32 cellular contexts compared by ENCODE assay signal in the genomic region with DNA sequence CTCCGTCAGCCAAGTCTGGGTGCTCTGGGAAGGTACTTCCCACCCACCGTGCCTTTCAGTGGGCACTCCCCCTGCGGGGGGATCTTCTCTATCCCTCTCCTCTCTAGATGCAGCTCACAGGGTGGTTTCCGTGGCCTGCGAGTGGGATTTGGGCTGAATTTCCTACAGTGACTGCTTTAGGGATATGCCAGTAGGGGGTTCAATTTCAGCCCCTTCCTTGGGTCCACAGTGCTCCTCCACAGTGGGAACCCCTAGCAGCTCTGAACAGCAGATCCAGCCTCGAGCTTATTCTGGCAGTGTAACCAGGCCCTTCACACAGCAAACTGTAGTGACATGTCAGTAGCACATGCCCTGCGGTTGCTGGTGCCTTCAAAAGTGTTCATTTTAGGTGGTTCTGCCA.
"Had no signal": no experiment of that assay in that cellular context is flagged by ENCODE, and none has a peak within 500 bp of the region (broad histone marks: within the 10 kb centered on the region; RNA-seq: fewer than 3 reads in every experiment).

No MANE protein-coding gene starts in this region.

- H3K4me1 ChIP-seq: ascending aorta, Peyer's patch had no signal

- H3K27ac ChIP-seq: ascending aorta, Peyer's patch, RWPE1, VCaP had no signal

- H3K4me3 Mint-ChIP-seq: activated B cell treated with CpG ODN at 0.5 μM for 24 hours; activated CD4-positive, alpha-beta memory T cell treated with anti-CD3 and anti-CD28 coated beads for 36 hours; activated naive CD4-positive, alpha-beta T cell treated with anti-CD3 and anti-CD28 coated beads, Interleukin-2, amount 10 ng/mL, durations not matched to agents 7 days and 5 days; activated naive CD8-positive, alpha-beta T cell had no signal

- H3K4me3 ChIP-seq: ascending aorta, K562, Peyer's patch had no signal

- DNase-seq: activated B cell treated with CpG ODN at 0.5 μM for 24 hours; activated CD4-positive, alpha-beta memory T cell treated with anti-CD3 and anti-CD28 coated beads for 36 hours; activated CD4-positive, alpha-beta T cell treated with anti-CD3 and anti-CD28 coated beads for 4 hours; activated CD4-positive, alpha-beta T cell treated with anti-CD3 and anti-CD28 coated beads, Interleukin-2, amount 50 U/mL, for 1 hour; activated CD4-positive, CD25-positive, alpha-beta regulatory T cell treated with anti-CD3 and anti-CD28 coated beads, Interleukin-2, amount 50 U/mL, for 72 hours; activated CD8-positive, alpha-beta memory T cell treated with anti-CD3 and anti-CD28 coated beads, Interleukin-2, amount 50 U/mL, for 4 hours; activated effector memory CD4-positive, alpha-beta T cell treated with Interleukin-2 at 50 U/mL for 16 hours; activated naive CD4-positive, alpha-beta T cell treated with anti-CD3 and anti-CD28 coated beads, Interleukin-2, amount 10 ng/mL, durations not matched to agents 7 days and 5 days; activated T-cell treated with anti-CD3 and anti-CD28 coated beads, Interleukin-2, amount 50 U/mL, for 48 hours; amygdala; caudate nucleus; IMR-90; NCI-H1092 treated with DMSO at 0.1 percent for 48 hours; NCI-H1417 treated with DMSO at 0.1 percent for 48 hours; NCI-H187 treated with DMSO at 0.1 percent for 48 hours; NCI-H2081; NCI-H226; NCI-H526; NCI-H748 treated with DMSO at 0.1 percent for 48 hours; NK-92 treated with Interleukin-12 subunit alpha and Interleukin-12 subunit beta, amount 100 ng/mL, for 24 hours; PC-3; Peyer's patch; Right ventricle myocardium superior; SW 1271; T-helper 1 cell; T-helper 2 cell; T-helper 9 cell had no signal

- H3K27me3 ChIP-seq: ascending aorta, Peyer's patch had no signal

- H3K27ac Mint-ChIP-seq: activated B cell treated with CpG ODN at 0.5 μM for 24 hours; activated CD4-positive, alpha-beta memory T cell treated with anti-CD3 and anti-CD28 coated beads for 36 hours; activated naive CD4-positive, alpha-beta T cell treated with anti-CD3 and anti-CD28 coated beads, Interleukin-2, amount 10 ng/mL, durations not matched to agents 7 days and 5 days; activated naive CD8-positive, alpha-beta T cell had no signal

- ATAC-seq: K562, PC-3 had no signal

- H3K9me3 Mint-ChIP-seq: activated B cell treated with CpG ODN at 0.5 μM for 24 hours; activated CD4-positive, alpha-beta memory T cell treated with anti-CD3 and anti-CD28 coated beads for 36 hours; activated naive CD4-positive, alpha-beta T cell treated with anti-CD3 and anti-CD28 coated beads, Interleukin-2, amount 10 ng/mL, durations not matched to agents 7 days and 5 days had no signal

- H3K36me3 ChIP-seq: ascending aorta, Peyer's patch had no signal

- H3K9me3 ChIP-seq: ascending aorta, Peyer's patch had no signal

- H3K36me3 Mint-ChIP-seq: activated CD4-positive, alpha-beta memory T cell treated with anti-CD3 and anti-CD28 coated beads for 36 hours; activated naive CD4-positive, alpha-beta T cell treated with anti-CD3 and anti-CD28 coated beads, Interleukin-2, amount 10 ng/mL, durations not matched to agents 7 days and 5 days; activated naive CD8-positive, alpha-beta T cell had no signal
